ENCODE assay signal across 9 cellular contexts in the genomic region with DNA sequence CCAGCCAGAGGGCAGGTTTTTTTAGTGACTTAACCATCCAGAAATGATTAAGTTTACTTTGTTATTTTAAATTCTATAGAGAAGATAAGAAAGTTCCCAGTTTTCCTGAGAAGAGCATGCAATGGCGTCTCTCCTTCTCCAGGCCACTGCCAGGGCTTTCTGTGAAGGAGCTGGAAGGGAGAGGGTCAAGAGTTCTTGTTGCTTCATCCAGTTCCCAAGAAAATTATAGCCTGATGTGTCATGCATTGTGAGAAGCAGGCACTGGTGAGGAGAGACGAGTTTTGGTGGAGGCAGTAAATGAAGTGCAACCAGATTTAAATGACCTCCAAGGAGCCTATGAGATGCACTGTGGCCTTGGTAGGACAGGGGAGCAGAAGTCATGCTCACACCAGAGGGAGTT. TPM values are rescaled to one million over a fixed set of nuclear protein-coding genes. Genes with fewer than 3 reads are reported as not detected.
DNase-seq lines count a peak whose midpoint lies in the region; ATAC-seq, FAIRE-seq and TF ChIP-seq lines count a peak whose summit lies in the region.
"Had no signal": no experiment of that assay in that cellular context is flagged by ENCODE, and none has a peak within 500 bp of the region (broad histone marks: within the 10 kb centered on the region; RNA-seq: fewer than 3 reads in every experiment).

No MANE protein-coding gene starts in this region.

- TF ChIP-seq CTCF in HepG2 (CRISPR knock-in tag; IDR thresholded peaks at IDR 0.05) (no peak), Peyer's patch (IDR thresholded peaks at IDR 0.05) (no peak)

- H3K27me3 ChIP-seq in thymus (ENCODE audit: control insufficient read depth, insufficient read depth) = no peaks in the 10 kb centered on the region
- peaks cover 0 to 1% of the 10 kb centered on the region in 2 experiments; a peak in 1 of 5 replicates for H3K27me3 ChIP-seq in HepG2 (ENCODE audit: control insufficient read depth in 1 of 2, insufficient read depth in 2 of 2, low read length in 2 of 2)
- no peaks in the 10 kb centered on the region for H3K27me3 ChIP-seq in Peyer's patch

- no peaks in the 10 kb centered on the region for H3K27me3 Mint-ChIP-seq in activated naive CD4-positive, alpha-beta T cell treated with anti-CD3 and anti-CD28 coated beads, Interleukin-2, amount 50 U/mL, for 24 hours
- H3K27me3 Mint-ChIP-seq in activated T-helper 17 cell treated with anti-CD3 and anti-CD28 coated beads, Interleukin-2, amount 50 U/mL, for 72 hours = no peaks in the 10 kb centered on the region

- H3K79me2 ChIP-seq in HepG2 (ENCODE audit: insufficient read depth, low read length) = no peaks in the 10 kb centered on the region

- no peak for DNase-seq in activated naive CD4-positive, alpha-beta T cell treated with anti-CD3 and anti-CD28 coated beads, Interleukin-2, amount 50 U/mL, for 72 hours (ENCODE audit: low spot score in 2 of 2)
- DNase-seq in glomerular visceral epithelial cell (ENCODE audit: extremely low spot score) = peak; percentile 40
- DNase-seq in HepG2 (ENCODE audit: low spot score) = no peak
- DNase-seq in Peyer's patch = no peak
- DNase-seq: NCI-H146 had no signal

- 84% methylated on average over 2 of the region's 2 CpGs for WGBS in thymus
- WGBS in HepG2 (ENCODE audit: low lambda C conversion rate) = 49% methylated on average over 2 of the region's 2 CpGs

- H3K4me3 ChIP-seq in thymus (ENCODE audit: low read length) = no peak overlapping the region
- H3K4me3 ChIP-seq in HepG2 (replicated peaks in 1 of 3; ENCODE audit: insufficient read depth in 1 of 3, low read depth in 2 of 3, low read length in 3 of 3) = no peak overlapping the region
- H3K4me3 ChIP-seq in Peyer's patch = no peak overlapping the region

- H3K9ac ChIP-seq in HepG2 (ENCODE audit: insufficient read depth, low read depth, low read length) = no peak overlapping the region

- TF ChIP-seq POLR2A in HepG2 (IDR thresholded peaks at IDR 0.05; ENCODE audit: insufficient read depth in 1 of 2, low read depth in 2 of 2, low read length in 2 of 2) = no peak
- no peak for TF ChIP-seq POLR2A in Peyer's patch (IDR thresholded peaks at IDR 0.05)

- no peaks in the 10 kb centered on the region for H3K36me3 ChIP-seq in thymus (ENCODE audit: control insufficient read depth, insufficient read depth)
- no peaks in the 10 kb centered on the region for H3K36me3 ChIP-seq in HepG2 (replicated peaks in 1 of 2; ENCODE audit: control insufficient read depth in 1 of 2, insufficient read depth in 2 of 2, low read length in 2 of 2)
- H3K36me3 ChIP-seq in Peyer's patch = no peaks in the 10 kb centered on the region

- no peak overlapping the region for H2AFZ ChIP-seq in HepG2 (ENCODE audit: low read length)

- H3K9me3 ChIP-seq in thymus (ENCODE audit: control insufficient read depth) (no peaks in the 10 kb centered on the region), HepG2 (ENCODE audit: low read length) (no peaks in the 10 kb centered on the region), Peyer's patch (no peaks in the 10 kb centered on the region)

- ATAC-seq in activated naive CD4-positive, alpha-beta T cell treated with anti-CD3 and anti-CD28 coated beads, Interleukin-2, amount 50 U/mL, for 72 hours = no peak
- no peak for ATAC-seq in activated T-helper 17 cell treated with anti-CD3 and anti-CD28 coated beads, Interleukin-2, amount 50 U/mL, for 72 hours (replicated peaks)
- no peak for ATAC-seq in HepG2
- ATAC-seq in GM19395 (IDR thresholded peaks at IDR 0.05; ENCODE audit: unreplicated experiment) = no peak

- CTCF ChIA-PET in HepG2 (lab: Yijun Ruan, JAX; ENCODE audit: low intra/inter-chr PET ratio, low total read pairs) = no interaction called here

- in situ Hi-C loops in HepG2 (cut with HindIII; ENCODE audit: extremely low pct_ligation_motif_present, low pct_unique_long_range_greater_than_20kb) = loop anchor here (25.0 kb wide), 1 partner anchor 304 kb away; no protein-coding TSS in a partner anchor

- no peak for TF ChIP-seq RAD21 in HepG2 (CRISPR knock-in tag; IDR thresholded peaks at IDR 0.05)

- H3K27ac ChIP-seq in thymus (ENCODE audit: low read depth) (peak overlapping the region; percentile 8), HepG2 (ENCODE audit: extremely low read length, insufficient read depth, low read length) (no peak overlapping the region), Peyer's patch (peak overlapping the region in 1 of 4 donors; percentile 55)

- peak overlapping the region; percentile 87 for H3K27ac Mint-ChIP-seq in activated naive CD4-positive, alpha-beta T cell treated with anti-CD3 and anti-CD28 coated beads, Interleukin-2, amount 50 U/mL, for 24 hours
- H3K27ac Mint-ChIP-seq in activated naive CD4-positive, alpha-beta T cell treated with anti-CD3 and anti-CD28 coated beads, Interleukin-2, amount 50 U/mL, for 72 hours = no peak overlapping the region
- peak overlapping the region; percentile 70 for H3K27ac Mint-ChIP-seq in activated T-helper 17 cell treated with anti-CD3 and anti-CD28 coated beads, Interleukin-2, amount 50 U/mL, for 72 hours

- H3K4me1 Mint-ChIP-seq in activated naive CD4-positive, alpha-beta T cell treated with anti-CD3 and anti-CD28 coated beads, Interleukin-2, amount 50 U/mL, for 24 hours = peaks cover 99% of the 10 kb centered on the region
- H3K4me1 Mint-ChIP-seq in activated T-helper 17 cell treated with anti-CD3 and anti-CD28 coated beads, Interleukin-2, amount 50 U/mL, for 72 hours = peaks cover 79% of the 10 kb centered on the region

- intact Hi-C loops in HepG2 (cut with micrococcal nuclease; ENCODE audit: unreplicated experiment) = no loop called here

- no peaks in the 10 kb centered on the region for H4K20me1 ChIP-seq in HepG2 (ENCODE audit: insufficient read depth, low read length)

- TF ChIP-seq EP300 in HepG2 (IDR thresholded peaks at IDR 0.05; ENCODE audit: low read depth in 2 of 2, low read length in 2 of 2) (no peak), HepG2 (CRISPR knock-in tag; IDR thresholded peaks at IDR 0.05; ENCODE audit: borderline replicate concordance) (no peak)

- H3K4me1 ChIP-seq in thymus (ENCODE audit: control insufficient read depth, insufficient read depth, low read length) = peaks cover 35% of the 10 kb centered on the region
- peaks cover 9% of the 10 kb centered on the region; the same call in 1 of the 2 replicates for H3K4me1 ChIP-seq in HepG2 (ENCODE audit: insufficient read depth, low read length)
- peaks cover 0 to 11% (median 8%) of the 10 kb centered on the region in 4 donors for H3K4me1 ChIP-seq in Peyer's patch

- no peak overlapping the region for H3K4me2 ChIP-seq in HepG2 (ENCODE audit: low read depth, low read length)

- BruUV-seq in HepG2 (replicated peaks; lab: Mats Ljungman, UMichigan) = no TSS peak

- no peak for FAIRE-seq in HepG2 (lab: Jason Lieb, UNC)

- H3K9me3 Mint-ChIP-seq in activated naive CD4-positive, alpha-beta T cell treated with anti-CD3 and anti-CD28 coated beads, Interleukin-2, amount 50 U/mL, for 24 hours = no peaks in the 10 kb centered on the region
- peaks cover 0 to 4% of the 10 kb centered on the region in 2 donors for H3K9me3 Mint-ChIP-seq in activated naive CD4-positive, alpha-beta T cell treated with anti-CD3 and anti-CD28 coated beads, Interleukin-2, amount 50 U/mL, for 72 hours
- H3K9me3 Mint-ChIP-seq in activated T-helper 17 cell treated with anti-CD3 and anti-CD28 coated beads, Interleukin-2, amount 50 U/mL, for 72 hours = no peaks in the 10 kb centered on the region

- H3K36me3 Mint-ChIP-seq in activated naive CD4-positive, alpha-beta T cell treated with anti-CD3 and anti-CD28 coated beads, Interleukin-2, amount 50 U/mL, for 24 hours = peaks cover 9% of the 10 kb centered on the region
- H3K36me3 Mint-ChIP-seq in activated naive CD4-positive, alpha-beta T cell treated with anti-CD3 and anti-CD28 coated beads, Interleukin-2, amount 50 U/mL, for 72 hours = peaks cover 0 to 32% of the 10 kb centered on the region in 2 donors
- peaks cover 77% of the 10 kb centered on the region for H3K36me3 Mint-ChIP-seq in activated T-helper 17 cell treated with anti-CD3 and anti-CD28 coated beads, Interleukin-2, amount 50 U/mL, for 72 hours (ENCODE audit: low read depth)

- peak overlapping the region; percentile 82 for H3K4me3 Mint-ChIP-seq in activated naive CD4-positive, alpha-beta T cell treated with anti-CD3 and anti-CD28 coated beads, Interleukin-2, amount 50 U/mL, for 24 hours
- peak overlapping the region; percentile 82 for H3K4me3 Mint-ChIP-seq in activated T-helper 17 cell treated with anti-CD3 and anti-CD28 coated beads, Interleukin-2, amount 50 U/mL, for 72 hours

- POLR2A ChIA-PET in HepG2 (lab: Yijun Ruan, JAX) = no interaction called here

TF ChIP-seq in HepG2, 621 proteins besides CTCF, POLR2A, EP300 and RAD21:
- TF ChIP-seq CCDC6 (CRISPR knock-in tag; IDR thresholded peaks at IDR 0.05) = no peak
- no peak for TF ChIP-seq ZFP62 (CRISPR knock-in tag; IDR thresholded peaks at IDR 0.05)

RNA-seq across cellular contexts. Expression of a gene that starts 14.2 kb away (rescaled TPM):
- 10 to 100 TPM; 10.7 to 23.1 TPM for total RNA-seq in activated naive CD4-positive, alpha-beta T cell treated with anti-CD3 and anti-CD28 coated beads, Interleukin-2, amount 50 U/mL, for 72 hours
- 10 to 100 TPM; 31.3 to 39.2 TPM for total RNA-seq in activated T-helper 17 cell treated with anti-CD3 and anti-CD28 coated beads, Interleukin-2, amount 50 U/mL, for 72 hours
- polyA plus RNA-seq in thymus (17.8 TPM), HepG2 (2011; rRNA removed) (2.4 and 2.9 TPM in 2 replicates)
- total RNA-seq in HepG2 (2016; rRNA removed; fragmentation: Illumina TruSeq; extraction: Trizol) (3.0 and 3.2 TPM in 2 replicates), Peyer's patch (10 to 100 TPM in 2 of 4 donors, 1 to 10 TPM in 2; 5.1 to 23.9 (median 9.4) TPM)
- total RNA-seq in HepG2 (2016; cell fraction: cytosol; rRNA removed; fragmentation: Illumina TruSeq; extraction: Trizol; ENCODE audit: low read depth) = 1.2 and 1.3 TPM in 2 replicates
- total RNA-seq in HepG2 (2016; cell fraction: insoluble cytoplasmic fraction; rRNA removed; fragmentation: Illumina TruSeq; extraction: Trizol) = 2.3 and 2.7 TPM in 2 replicates
- total RNA-seq in HepG2 (2016; cell fraction: membrane; rRNA removed; fragmentation: Illumina TruSeq; extraction: Trizol) = 4.8 and 5.0 TPM in 2 replicates
- total RNA-seq in HepG2 (2016; cell fraction: nucleus; rRNA removed; fragmentation: Illumina TruSeq; extraction: Trizol) = 2.7 and 3.9 TPM in 2 replicates
- 1.5 and 2.1 TPM in 2 replicates for polyA plus RNA-seq in HepG2 (2011; cell fraction: cytosol; rRNA removed)
- 1.2 and 2.1 TPM in 2 replicates for polyA plus RNA-seq in HepG2 (2011; cell fraction: nucleus; rRNA removed)
- polyA plus RNA-seq in HepG2 (2012) = 1.8 and 2.5 TPM in 2 replicates
- 1.5 and 2.0 TPM in 2 replicates for polyA plus RNA-seq in HepG2 (2016; cell fraction: cytosol; fragmentation: Illumina TruSeq; extraction: Trizol; ENCODE audit: low read depth)
- 4.0 and 4.7 TPM in 2 replicates for polyA plus RNA-seq in HepG2 (2016; cell fraction: insoluble cytoplasmic fraction; fragmentation: Illumina TruSeq; extraction: Trizol; ENCODE audit: low read depth)
- polyA plus RNA-seq in HepG2 (2016; cell fraction: membrane; fragmentation: Illumina TruSeq; extraction: Trizol; ENCODE audit: low read depth) = 3.8 and 4.8 TPM in 2 replicates
- polyA plus RNA-seq in HepG2 (2016; cell fraction: nucleus; fragmentation: Illumina TruSeq; extraction: Trizol; ENCODE audit: insufficient read depth, low read depth) = 3.9 and 4.5 TPM in 2 replicates
- 5.5 and 9.6 TPM in 2 replicates for polyA minus RNA-seq in HepG2 (2011; rRNA and poly(A)+ RNA removed; ENCODE audit: low replicate concordance)
- 3.2 and 3.3 TPM in 2 replicates for polyA minus RNA-seq in HepG2 (2011; cell fraction: cytosol; rRNA and poly(A)+ RNA removed)
- 2.6 and 2.7 TPM in 2 replicates for polyA minus RNA-seq in HepG2 (2011; cell fraction: nucleus; rRNA and poly(A)+ RNA removed)

Comparison
In these comparisons a context has a peak if more than half of its experiments do, and no peak if none do; other contexts are left out.
1. H3K27ac Mint-ChIP-seq: peak in activated naive CD4-positive, alpha-beta T cell treated with anti-CD3 and anti-CD28 coated beads, Interleukin-2, amount 50 U/mL, for 24 hours (single experiment) and activated T-helper 17 cell treated with anti-CD3 and anti-CD28 coated beads, Interleukin-2, amount 50 U/mL, for 72 hours (single experiment); none in activated naive CD4-positive, alpha-beta T cell treated with anti-CD3 and anti-CD28 coated beads, Interleukin-2, amount 50 U/mL, for 72 hours (0 of 2).